ENCODE assay signal across 8 cellular contexts in genomic region chr19:45496349-45496953, GRCh38. TPM values are rescaled to one million over a fixed set of nuclear protein-coding genes. Genes with fewer than 3 reads are reported as not detected.
DNase-seq lines count a peak whose midpoint lies in the region; ATAC-seq and TF ChIP-seq lines count a peak whose summit lies in the region.

No MANE protein-coding gene starts in this region.

- peak overlapping the region in 1 of 2 donors; percentile 90 for H3K27ac Mint-ChIP-seq in effector memory CD8-positive, alpha-beta T cell
- no peak overlapping the region for H3K27ac Mint-ChIP-seq in type B pancreatic cell

- H3K4me1 Mint-ChIP-seq in effector memory CD8-positive, alpha-beta T cell (ENCODE audit: low read depth in 2 of 2): peaks cover 34 to 40% of the 10 kb centered on the region in 2 donors
- H3K4me1 Mint-ChIP-seq in type B pancreatic cell (ENCODE audit: unreplicated experiment): peaks cover 27% of the 10 kb centered on the region

- H3K27me3 Mint-ChIP-seq in effector memory CD8-positive, alpha-beta T cell: peaks cover 8 to 31% of the 10 kb centered on the region in 2 donors
- peaks cover 54% of the 10 kb centered on the region for H3K27me3 Mint-ChIP-seq in type B pancreatic cell

- peak overlapping the region; percentile 81; the same call in 1 of the 2 replicates for H3K27ac ChIP-seq in VCaP
- H3K27ac ChIP-seq in foreskin keratinocyte: no peak overlapping the region

- peak; percentile 57 for DNase-seq in GM10266 (ENCODE audit: extremely low spot score)
- peak; percentile 38 to 49 (median 47) for DNase-seq in effector memory CD8-positive, alpha-beta T cell
- DNase-seq in type B pancreatic cell (ENCODE audit: extremely low spot score, unreplicated experiment): no peak
- DNase-seq in foreskin keratinocyte: no peak
- DNase-seq in NK-92 (lab: John Stamatoyannopoulos, UW; ENCODE audit: unreplicated experiment): no peak

- peaks cover 23% of the 10 kb centered on the region for H3K36me3 Mint-ChIP-seq in effector memory CD8-positive, alpha-beta T cell (ENCODE audit: insufficient read depth)
- H3K36me3 Mint-ChIP-seq in type B pancreatic cell: peaks cover 3% of the 10 kb centered on the region

- peak overlapping the region; percentile 84 to 91 for H3K4me3 Mint-ChIP-seq in effector memory CD8-positive, alpha-beta T cell
- H3K4me3 Mint-ChIP-seq in type B pancreatic cell: peak overlapping the region; percentile 82

- H3K4me1 ChIP-seq in mononuclear cell (ENCODE audit: insufficient read depth, low read length): peaks cover 66% of the 10 kb centered on the region
- H3K4me1 ChIP-seq in foreskin keratinocyte: no peaks in the 10 kb centered on the region

- peak overlapping the region; percentile 41 for H3K4me3 ChIP-seq in mononuclear cell (ENCODE audit: low read length)

- TF ChIP-seq CTCF in GM10266 (IDR thresholded peaks at IDR 0.05; ENCODE audit: control insufficient read depth, insufficient read depth, low read depth, missing control alignments): no peak
- TF ChIP-seq CTCF in VCaP (conservative IDR thresholded peaks at IDR 0.05): no peak
- TF ChIP-seq CTCF in type B pancreatic cell (conservative IDR thresholded peaks at IDR 0.05): no peak
- no peak for TF ChIP-seq CTCF in foreskin keratinocyte (conservative IDR thresholded peaks at IDR 0.05)

- no peaks in the 10 kb centered on the region for H3K9me3 Mint-ChIP-seq in effector memory CD8-positive, alpha-beta T cell
- H3K9me3 Mint-ChIP-seq in type B pancreatic cell: no peaks in the 10 kb centered on the region

- H3K27me3 ChIP-seq in mononuclear cell (ENCODE audit: insufficient read depth, low read length) (peaks cover 29% of the 10 kb centered on the region), foreskin keratinocyte (no peaks in the 10 kb centered on the region)

- H3K9me3 ChIP-seq in mononuclear cell (ENCODE audit: low read depth, low read length): no peaks in the 10 kb centered on the region

- ATAC-seq in HG03196 (IDR thresholded peaks at IDR 0.05; ENCODE audit: unreplicated experiment): peak; percentile 11
- ATAC-seq in effector memory CD8-positive, alpha-beta T cell (replicated peaks): peak; percentile 29
- no peak for ATAC-seq in foreskin keratinocyte

RNA-seq across cellular contexts. Expression of gene RTN2, which starts 0.4 kb away (rescaled TPM):
- total RNA-seq in mononuclear cell (1.5 TPM), type B pancreatic cell (ENCODE audit: low replicate concordance) (11.9 and 13.0 TPM in 2 replicates), foreskin keratinocyte (11.7 and 12.0 TPM in 2 replicates)
- 16.6 and 17.7 TPM in 2 replicates for polyA plus RNA-seq in foreskin keratinocyte

RNA-seq across cellular contexts. Expression of gene PPM1N, which starts 1.8 kb away (rescaled TPM):
- 4.3 TPM for total RNA-seq in mononuclear cell
- total RNA-seq in type B pancreatic cell (ENCODE audit: low replicate concordance): 0.48 TPM in 1 of 2 replicates, not detected in the other
- 2.0 and 2.1 TPM in 2 replicates for total RNA-seq in foreskin keratinocyte
- 3.4 and 3.7 TPM in 2 replicates for polyA plus RNA-seq in foreskin keratinocyte

RNA-seq across cellular contexts. Expression of gene VASP, which starts 10.8 kb away (rescaled TPM):
- total RNA-seq in mononuclear cell (95.8 TPM), type B pancreatic cell (ENCODE audit: low replicate concordance) (51.9 and 73.0 TPM in 2 replicates), foreskin keratinocyte (168 and 176 TPM in 2 replicates)
- polyA plus RNA-seq in foreskin keratinocyte: 157 and 161 TPM in 2 replicates

RNA-seq across cellular contexts. Expression of gene FOSB, which starts 28.7 kb away (rescaled TPM):
- total RNA-seq in mononuclear cell (337 TPM), type B pancreatic cell (ENCODE audit: low replicate concordance) (28.4 and 178 TPM in 2 replicates), foreskin keratinocyte (1.7 and 2.7 TPM in 2 replicates)
- polyA plus RNA-seq in foreskin keratinocyte: 0.68 and 1.0 TPM in 2 replicates

Comparison
In these comparisons a context has a peak if more than half of its experiments do, and no peak if none do; other contexts are left out.
1. DNase-seq: peak in GM10266 (single experiment) and effector memory CD8-positive, alpha-beta T cell (3 of 3); none in type B pancreatic cell (single experiment), foreskin keratinocyte (0 of 2) and NK-92 (single experiment).